Comparison of ENCODE assay signal across 24 cellular contexts in the genomic region with DNA sequence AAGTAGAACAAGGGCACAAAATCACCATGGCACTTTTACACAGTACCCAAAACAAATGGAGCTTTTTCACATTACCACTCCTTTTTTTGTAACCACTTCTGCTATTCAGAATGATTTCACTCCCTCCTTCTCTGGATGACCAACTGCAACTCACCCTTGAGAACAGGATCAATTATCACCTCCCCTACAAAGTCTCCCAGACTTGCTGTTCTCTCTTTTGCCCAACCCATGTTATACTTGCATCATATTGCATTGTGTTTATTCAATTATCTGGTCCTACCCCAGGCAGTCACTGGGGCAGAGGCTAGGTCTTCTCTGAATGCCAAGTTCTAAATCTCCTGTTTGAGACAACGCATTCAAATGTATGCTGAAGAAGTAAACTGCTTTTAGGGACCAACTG.
"Had no signal": no experiment of that assay in that cellular context is flagged by ENCODE, and none has a peak within 500 bp of the region (broad histone marks: within the 10 kb centered on the region; RNA-seq: fewer than 3 reads in every experiment).

No MANE protein-coding gene starts in this region.

- H3K4me3 ChIP-seq: breast epithelium, colonic mucosa, heart right ventricle, skin epidermis, stomach, suprapubic skin, tibial nerve had no signal

- H2AFZ ChIP-seq: parathyroid adenoma had no signal

- H3K27me3 Mint-ChIP-seq: activated naive CD8-positive, alpha-beta T cell; activated T-cell treated with anti-CD3 and anti-CD28 coated beads, Interleukin-2, amount 50 U/mL, for 24 hours; activated T-helper 17 cell treated with anti-CD3 and anti-CD28 coated beads, Interleukin-2, amount 50 U/mL, for 72 hours had no signal

- H3K9ac ChIP-seq: parathyroid adenoma had no signal

- H3K79me2 ChIP-seq: parathyroid adenoma had no signal

- H3K4me1 ChIP-seq: breast epithelium, colonic mucosa, heart right ventricle, parathyroid adenoma, stomach, suprapubic skin, tibial nerve had no signal

- ATAC-seq: activated T-helper 17 cell treated with anti-CD3 and anti-CD28 coated beads, Interleukin-2, amount 50 U/mL, for 72 hours; heart right ventricle; left colon; right cardiac atrium; stimulated activated effector memory CD8-positive, alpha-beta T cell treated with anti-CD3 and anti-CD28 coated beads, Interleukin-12 subunit alpha, Interleukin-12 subunit beta, amount 100 ng/mL, for 72 hours had no signal

- DNase-seq: activated CD4-positive, alpha-beta T cell treated with anti-CD3 and anti-CD28 coated beads, Interleukin-2, amount 50 U/mL, for 4 hours; activated CD8-positive, alpha-beta memory T cell treated with anti-CD3 and anti-CD28 coated beads for 24 hours; activated CD8-positive, alpha-beta memory T cell treated with anti-CD3 and anti-CD28 coated beads, Interleukin-2, amount 50 U/mL, for 4 hours; activated T-cell treated with anti-CD3 and anti-CD28 coated beads, Interleukin-2, amount 50 U/mL, for 24 hours; colonic mucosa; endodermal cell; foreskin fibroblast; heart right ventricle; left colon; mesenchymal stem cell; nucleus accumbens; right cardiac atrium; stimulated activated CD4-positive, alpha-beta T cell treated with anti-CD3 and anti-CD28 coated beads, Interleukin-2, amount 100 ng/mL, for 24 hours; stomach; T-helper 2 cell; WERI-Rb-1 had no signal

- H3K9me3 Mint-ChIP-seq: activated T-cell treated with anti-CD3 and anti-CD28 coated beads, Interleukin-2, amount 50 U/mL, for 24 hours; activated T-helper 17 cell treated with anti-CD3 and anti-CD28 coated beads, Interleukin-2, amount 50 U/mL, for 72 hours; endodermal cell; stimulated activated effector memory CD8-positive, alpha-beta T cell treated with anti-CD3 and anti-CD28 coated beads, Interleukin-12 subunit alpha, Interleukin-12 subunit beta, amount 100 ng/mL, for 72 hours had no signal

- H3K4me1 Mint-ChIP-seq: activated T-helper 17 cell treated with anti-CD3 and anti-CD28 coated beads, Interleukin-2, amount 50 U/mL, for 72 hours; endodermal cell; stimulated activated effector memory CD8-positive, alpha-beta T cell treated with anti-CD3 and anti-CD28 coated beads, Interleukin-12 subunit alpha, Interleukin-12 subunit beta, amount 100 ng/mL, for 72 hours had no signal

- H3K27me3 ChIP-seq: breast epithelium, colonic mucosa, heart right ventricle, stomach, suprapubic skin, tibial nerve had no signal

- H3K27ac ChIP-seq: breast epithelium, colonic mucosa, heart right ventricle, parathyroid adenoma, skin epidermis, stomach, suprapubic skin, tibial nerve, WERI-Rb-1 had no signal

- H3K27ac Mint-ChIP-seq: activated naive CD8-positive, alpha-beta T cell; activated T-cell treated with anti-CD3 and anti-CD28 coated beads, Interleukin-2, amount 50 U/mL, for 24 hours; activated T-helper 17 cell treated with anti-CD3 and anti-CD28 coated beads, Interleukin-2, amount 50 U/mL, for 72 hours; endodermal cell; stimulated activated effector memory CD8-positive, alpha-beta T cell treated with anti-CD3 and anti-CD28 coated beads, Interleukin-12 subunit alpha, Interleukin-12 subunit beta, amount 100 ng/mL, for 72 hours had no signal

- H3K4me3 Mint-ChIP-seq: activated naive CD8-positive, alpha-beta T cell; activated T-cell treated with anti-CD3 and anti-CD28 coated beads, Interleukin-2, amount 50 U/mL, for 24 hours; activated T-helper 17 cell treated with anti-CD3 and anti-CD28 coated beads, Interleukin-2, amount 50 U/mL, for 72 hours; endodermal cell; stimulated activated effector memory CD8-positive, alpha-beta T cell treated with anti-CD3 and anti-CD28 coated beads, Interleukin-12 subunit alpha, Interleukin-12 subunit beta, amount 100 ng/mL, for 72 hours had no signal
